1 cellular context compared by ENCODE assay signal in genomic region chr10:5627486-5628044, GRCh38.
TF ChIP-seq lines count a peak whose summit lies in the region.

No MANE protein-coding gene starts in this region.

TF ChIP-seq in liver, 16 proteins besides CTCF, POLR2A, EP300 and RAD21 (continued from another document):
- TF ChIP-seq REST (IDR thresholded peaks at IDR 0.05): peak; percentile 20
- peak; percentile 71 for TF ChIP-seq HNF4G (IDR thresholded peaks at IDR 0.05)
- no peak for TF ChIP-seq ATF3 (IDR thresholded peaks at IDR 0.05)
TF ChIP-seq in liver: peak in this region for 9.
